ENCODE assay signal across 9 cellular contexts in genomic region chr17:31318298-31319190, GRCh38. TPM values are rescaled to one million over a fixed set of nuclear protein-coding genes. Genes with fewer than 3 reads are reported as not detected.
DNase-seq lines count a peak whose midpoint lies in the region; ATAC-seq and TF ChIP-seq lines count a peak whose summit lies in the region.
"Had no signal": no experiment of that assay in that cellular context is flagged by ENCODE, and none has a peak within 500 bp of the region (broad histone marks: within the 10 kb centered on the region; RNA-seq: fewer than 3 reads in every experiment).

No MANE protein-coding gene starts in this region.

- peak overlapping the region; percentile 89 for H3K4me3 Mint-ChIP-seq in activated CD4-positive, alpha-beta T cell treated with anti-CD3 and anti-CD28 coated beads, Interleukin-2, amount 10 ng/mL, durations not matched to agents 24 days and 14 days
- H3K4me3 Mint-ChIP-seq in naive B cell, result peak overlapping the region; percentile 81 to 96 (median 89)

- no peak for TF ChIP-seq EP300 in transverse colon (IDR thresholded peaks at IDR 0.05; ENCODE audit: low read depth)

- peak overlapping the region; percentile 33 to 67 for H3K9ac ChIP-seq in duodenal mucosa (ENCODE audit: low read depth in 1 of 2, low read length in 2 of 2)

- H3K4me1 ChIP-seq in duodenal mucosa (ENCODE audit: control insufficient read depth in 1 of 2, insufficient read depth in 2 of 2, low read length in 2 of 2) (peaks cover 3 to 19% of the 10 kb centered on the region in 2 donors), transverse colon (peaks cover 0 to 25% (median 0%) of the 10 kb centered on the region in 4 donors), prostate gland (replicated peaks) (no peaks in the 10 kb centered on the region)

- H3K4me1 Mint-ChIP-seq in activated CD4-positive, alpha-beta T cell treated with anti-CD3 and anti-CD28 coated beads, Interleukin-2, amount 10 ng/mL, durations not matched to agents 24 days and 14 days, result peaks cover 37% of the 10 kb centered on the region
- H3K4me1 Mint-ChIP-seq in naive B cell, result peaks cover 30 to 56% (median 32%) of the 10 kb centered on the region in 3 donors

- 59 to 69% methylated on average over 8 to 11 of the region's 11 CpGs for WGBS in transverse colon (ENCODE audit: low coverage in 1 of 2), 2 donors
- 64% methylated on average over 11 of the region's 11 CpGs for WGBS in prostate gland

- H3K36me3 Mint-ChIP-seq in activated CD4-positive, alpha-beta T cell treated with anti-CD3 and anti-CD28 coated beads, Interleukin-2, amount 10 ng/mL, durations not matched to agents 24 days and 14 days (ENCODE audit: low read depth), result peaks cover 29% of the 10 kb centered on the region
- H3K36me3 Mint-ChIP-seq in naive B cell, result peaks cover 0 to 6% of the 10 kb centered on the region in 2 donors

- intact Hi-C loops in activated CD4-positive, alpha-beta T cell treated with anti-CD3 and anti-CD28 coated beads, Interleukin-2, amount 10 ng/mL, durations not matched to agents 24 days and 14 days (cut with micrococcal nuclease), result loop anchor here (10.0 kb wide), 1 partner anchor 494 kb away; the partner anchor contains the start of gene CRLF3
- intact Hi-C loops in transverse colon (cut with DNase I; ENCODE audit: low total_unique reads) (no loop called here), prostate gland (cut with DNase I) (no loop called here)

- peak overlapping the region; percentile 46 to 55 for H3K4me3 ChIP-seq in duodenal mucosa (ENCODE audit: low read depth in 1 of 2, low read length in 2 of 2)
- H3K4me3 ChIP-seq in transverse colon, result peak overlapping the region in 2 of 4 donors; percentile 6 to 30
- no peak overlapping the region for H3K4me3 ChIP-seq in prostate gland

- H3K9me3 ChIP-seq in duodenal mucosa (ENCODE audit: control insufficient read depth in 1 of 2, low read length in 2 of 2), result no peaks in the 10 kb centered on the region
- H3K9me3 ChIP-seq in transverse colon, result no peaks in the 10 kb centered on the region
- no peaks in the 10 kb centered on the region for H3K9me3 ChIP-seq in prostate gland

- TF ChIP-seq CTCF in transverse colon (IDR thresholded peaks at IDR 0.05) (no peak), prostate gland (IDR thresholded peaks at IDR 0.05) (no peak)

- H3K9me3 Mint-ChIP-seq in activated CD4-positive, alpha-beta T cell treated with anti-CD3 and anti-CD28 coated beads, Interleukin-2, amount 10 ng/mL, durations not matched to agents 24 days and 14 days, result no peaks in the 10 kb centered on the region
- no peaks in the 10 kb centered on the region for H3K9me3 Mint-ChIP-seq in naive B cell

- H3K27ac ChIP-seq in duodenal mucosa (ENCODE audit: low read depth, low read length) (peak overlapping the region; percentile 67), transverse colon (peak overlapping the region; percentile 47 to 78 (median 71)), prostate gland (no peak overlapping the region)

- in situ Hi-C loops in KBM-7 (cut with MboI; ENCODE audit: low pct_unique_long_range_greater_than_20kb, low sequenced_read_pairs), result loop anchor here (25.0 kb wide), 1 partner anchor 106 kb away; no protein-coding TSS in a partner anchor
- in situ Hi-C loops in transverse colon (cut with MboI; ENCODE audit: low pct_ligation_motif_present in 1 of 4, low pct_unique_long_range_greater_than_20kb in 1 of 4, low sequenced_read_pairs in 3 of 4), result no loop called here

- no peaks in the 10 kb centered on the region for H3K27me3 Mint-ChIP-seq in activated CD4-positive, alpha-beta T cell treated with anti-CD3 and anti-CD28 coated beads, Interleukin-2, amount 10 ng/mL, durations not matched to agents 24 days and 14 days
- no peaks in the 10 kb centered on the region for H3K27me3 Mint-ChIP-seq in naive B cell

- DNase-seq in KBM-7 (peak; percentile 79), naive B cell (peak; percentile 39), transverse colon (peak; percentile 46), T1000 (lab: John Stamatoyannopoulos, UW) (no peak), prostate gland (ENCODE audit: low spot score) (no peak)
- peak; percentile 86 for DNase-seq in activated CD4-positive, alpha-beta T cell treated with anti-CD3 and anti-CD28 coated beads, Interleukin-2, amount 10 ng/mL, durations not matched to agents 24 days and 14 days

- no peaks in the 10 kb centered on the region for H3K36me3 ChIP-seq in duodenal mucosa (ENCODE audit: control insufficient read depth in 1 of 2, insufficient read depth in 2 of 2, low read length in 2 of 2)
- H3K36me3 ChIP-seq in transverse colon, result no peaks in the 10 kb centered on the region
- no peaks in the 10 kb centered on the region for H3K36me3 ChIP-seq in prostate gland

- H3K27ac Mint-ChIP-seq in activated CD4-positive, alpha-beta T cell treated with anti-CD3 and anti-CD28 coated beads, Interleukin-2, amount 10 ng/mL, durations not matched to agents 24 days and 14 days, result peak overlapping the region; percentile 96
- peak overlapping the region; percentile 84 to 94 (median 93) for H3K27ac Mint-ChIP-seq in naive B cell

- H3K27me3 ChIP-seq in duodenal mucosa (ENCODE audit: control insufficient read depth in 1 of 2, insufficient read depth in 2 of 2, low read length in 2 of 2), result no peaks in the 10 kb centered on the region
- no peaks in the 10 kb centered on the region for H3K27me3 ChIP-seq in transverse colon
- no peaks in the 10 kb centered on the region for H3K27me3 ChIP-seq in prostate gland (replicated peaks; ENCODE audit: insufficient read depth)

- TF ChIP-seq POLR2A in GM15510 (IDR thresholded peaks at IDR 0.05; ENCODE audit: borderline replicate concordance, extremely low read depth, insufficient read length), result peak; percentile 50
- TF ChIP-seq POLR2A in transverse colon (IDR thresholded peaks at IDR 0.05), result peak; percentile 57
- TF ChIP-seq POLR2A in prostate gland (IDR thresholded peaks at IDR 0.05), result no peak

- peak; percentile 14 to 25 for ATAC-seq in naive B cell (ENCODE audit: low read depth in 2 of 2)

RNA-seq across cellular contexts. Expression of gene EVI2A, which starts 2.9 kb away (rescaled TPM):
- 30.4 and 31.5 TPM in 2 replicates for total RNA-seq in activated CD4-positive, alpha-beta T cell treated with anti-CD3 and anti-CD28 coated beads, Interleukin-2, amount 10 ng/mL, durations not matched to agents 24 days and 14 days
- 10 to 100 TPM in 5 of 6 donors, 1 to 10 TPM in 1; 6.0 to 19.7 (median 13.3) TPM for polyA plus RNA-seq in naive B cell (ENCODE audit: low read depth in 6 of 6)
- 1 to 10 TPM in 3 of 4 donors, not detected in 1; 3.7 to 9.4 (median 7.5) TPM for total RNA-seq in transverse colon
- 1 to 10 TPM; 2.6 to 4.9 TPM for total RNA-seq in prostate gland

RNA-seq across cellular contexts. Expression of gene EVI2B, which starts 4.7 kb away (rescaled TPM):
- total RNA-seq in activated CD4-positive, alpha-beta T cell treated with anti-CD3 and anti-CD28 coated beads, Interleukin-2, amount 10 ng/mL, durations not matched to agents 24 days and 14 days, result 16.6 and 18.7 TPM in 2 replicates
- 100 to 1,000 TPM; 146 to 201 (median 184) TPM for polyA plus RNA-seq in naive B cell (ENCODE audit: low read depth in 6 of 6)
- 10 to 100 TPM in 1 of 4 donors, 1 to 10 TPM in 3; 1.4 to 21.0 (median 5.6) TPM for total RNA-seq in transverse colon
- 1 to 10 TPM; 4.6 to 8.9 TPM for total RNA-seq in prostate gland
- total RNA-seq: SK-MEL-5 had no signal

RNA-seq across cellular contexts. Expression of gene OMG, which starts 21.5 kb away (rescaled TPM):
- total RNA-seq in activated CD4-positive, alpha-beta T cell treated with anti-CD3 and anti-CD28 coated beads, Interleukin-2, amount 10 ng/mL, durations not matched to agents 24 days and 14 days, result 0.09 and 0.35 TPM in 2 replicates
- under 1 TPM in 2 of 6 donors, not detected in 4; 0.30 to 0.36 TPM for polyA plus RNA-seq in naive B cell (ENCODE audit: low read depth in 6 of 6)
- not detected for total RNA-seq in transverse colon
- total RNA-seq in prostate gland, result not detected

Comparison
In these comparisons a context has a peak if more than half of its experiments do, and no peak if none do; other contexts are left out.
1. DNase-seq: peak in KBM-7 (single experiment), activated CD4-positive, alpha-beta T cell treated with anti-CD3 and anti-CD28 coated beads, Interleukin-2, amount 10 ng/mL, durations not matched to agents 24 days and 14 days (single experiment), naive B cell (single experiment) and transverse colon (single experiment); none in T1000 (single experiment) and prostate gland (single experiment).
2. H3K27ac ChIP-seq: peak in duodenal mucosa (single experiment) and transverse colon (4 of 4); none in prostate gland (0 of 2).
3. H3K4me3 ChIP-seq: peak in duodenal mucosa (2 of 2); none in prostate gland (0 of 2).